In the genomic region with DNA sequence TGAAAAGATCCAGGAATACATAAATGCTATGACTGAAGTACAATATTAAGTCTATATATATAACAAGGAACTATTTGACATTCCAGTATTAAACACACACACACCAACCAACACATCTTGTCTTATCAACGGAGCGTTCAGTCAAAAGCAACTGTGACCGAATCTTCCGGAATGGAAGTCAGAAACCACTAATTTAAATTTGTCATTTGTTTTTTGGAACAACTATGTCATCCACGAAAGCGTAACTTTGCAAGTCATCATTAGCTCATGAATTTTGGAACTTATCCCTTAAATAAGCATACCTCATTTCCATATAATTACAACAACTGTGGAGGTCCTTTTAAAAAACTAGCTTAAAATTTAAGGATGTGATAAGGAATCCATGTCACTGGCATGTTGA, we compare ENCODE assay signal across 16 cellular contexts. TPM values are rescaled to one million over a fixed set of nuclear protein-coding genes. Genes with fewer than 3 reads are reported as not detected.
DNase-seq lines count a peak whose midpoint lies in the region; ATAC-seq and TF ChIP-seq lines count a peak whose summit lies in the region.
"Had no signal": no experiment of that assay in that cellular context is flagged by ENCODE, and none has a peak within 500 bp of the region (broad histone marks: within the 10 kb centered on the region; RNA-seq: fewer than 3 reads in every experiment).

No MANE protein-coding gene starts in this region.

- peaks cover 11% of the 10 kb centered on the region for H3K27me3 Mint-ChIP-seq in activated naive CD8-positive, alpha-beta T cell treated with anti-CD3 and anti-CD28 coated beads, Interleukin-2, amount 50 U/mL, for 24 hours

- H3K4me3 ChIP-seq in heart right ventricle, result peak overlapping the region in 2 of 10 donors; percentile 3 to 19
- no peak overlapping the region for H3K4me3 ChIP-seq in right cardiac atrium (ENCODE audit: low read length)
- H3K4me3 ChIP-seq in cardiac fibroblast (replicated peaks in 1 of 2; ENCODE audit: low read depth in 2 of 2, low read length in 2 of 2), result no peak overlapping the region
- H3K4me3 ChIP-seq in gastroesophageal sphincter, result peak overlapping the region; percentile 19 to 62
- H3K4me3 ChIP-seq in aorta (ENCODE audit: low read length in 2 of 2), result peak overlapping the region; percentile 41 to 100
- no peak overlapping the region for H3K4me3 ChIP-seq in vagina
- H3K4me3 ChIP-seq: K562 had no signal

- WGBS in heart right ventricle, 2 donors, result 66 to 75% methylated on average over 6 of the region's 6 CpGs
- WGBS in right cardiac atrium, result 60% methylated on average over 6 of the region's 6 CpGs
- WGBS in gastroesophageal sphincter (ENCODE audit: low coverage in 1 of 2), 2 donors, result 54 to 64% methylated on average over 6 of the region's 6 CpGs
- 10 to 12% methylated on average over 6 of the region's 6 CpGs for WGBS in aorta, 2 donors

- peaks cover 12% of the 10 kb centered on the region for H3K9me3 Mint-ChIP-seq in activated naive CD8-positive, alpha-beta T cell treated with anti-CD3 and anti-CD28 coated beads, Interleukin-2, amount 50 U/mL, for 24 hours

- intact Hi-C loops in heart right ventricle (cut with DNase I) (loop anchor here in 1 of 10 donors (5.0 to 10.0 kb wide), 2 partner anchors 99 to 301 kb away; no protein-coding TSS in a partner anchor), right cardiac atrium (cut with DNase I) (no loop called here), aorta (cut with DNase I) (loop anchor here (2.0 to 10.0 kb wide), 8 partner anchors 27 to 411 kb away; no protein-coding TSS in a partner anchor), vagina (cut with DNase I) (no loop called here)

- no peak overlapping the region for H3K27ac Mint-ChIP-seq in activated naive CD8-positive, alpha-beta T cell treated with anti-CD3 and anti-CD28 coated beads, Interleukin-2, amount 50 U/mL, for 24 hours

- H3K36me3 Mint-ChIP-seq in activated naive CD8-positive, alpha-beta T cell treated with anti-CD3 and anti-CD28 coated beads, Interleukin-2, amount 50 U/mL, for 24 hours (ENCODE audit: low read depth), result no peaks in the 10 kb centered on the region

- ATAC-seq in heart right ventricle (no peak), right cardiac atrium (no peak), gastroesophageal sphincter (no peak), aorta (ENCODE audit: low FRiP score) (no peak)
- ATAC-seq in activated naive CD8-positive, alpha-beta T cell treated with anti-CD3 and anti-CD28 coated beads, Interleukin-2, amount 50 U/mL, for 24 hours, result no peak
- ATAC-seq: K562 had no signal

- H3K4me3 Mint-ChIP-seq in activated naive CD8-positive, alpha-beta T cell treated with anti-CD3 and anti-CD28 coated beads, Interleukin-2, amount 50 U/mL, for 24 hours, result no peak overlapping the region

- DNase-seq in heart right ventricle (no peak), right cardiac atrium (no peak), cardiac fibroblast (ENCODE audit: low read depth in 2 of 2) (peak; percentile 35 to 57), aorta (no peak), vagina (ENCODE audit: extremely low spot score in 2 of 2) (no peak)
- no peak for DNase-seq in activated naive CD8-positive, alpha-beta T cell treated with anti-CD3 and anti-CD28 coated beads, Interleukin-2, amount 50 U/mL, for 24 hours
- no peak for DNase-seq in central memory CD4-positive, alpha-beta T cell
- DNase-seq: Caco-2, DMS53, HCEC 1CT, NCI-H1048, NCI-H226, NCI-H526 treated with DMSO at 0.1 percent for 48 hours had no signal

- TF ChIP-seq CTCF in heart right ventricle (IDR thresholded peaks at IDR 0.05), result no peak
- TF ChIP-seq CTCF in cardiac fibroblast (IDR thresholded peaks at IDR 0.05; ENCODE audit: low read depth, low read length), result no peak
- no peak for TF ChIP-seq CTCF in gastroesophageal sphincter (IDR thresholded peaks at IDR 0.05)
- no peak for TF ChIP-seq CTCF in vagina (IDR thresholded peaks at IDR 0.05)

- no peaks in the 10 kb centered on the region for H3K4me1 Mint-ChIP-seq in activated naive CD8-positive, alpha-beta T cell treated with anti-CD3 and anti-CD28 coated beads, Interleukin-2, amount 50 U/mL, for 24 hours

- H3K27me3 ChIP-seq in heart right ventricle, result no peaks in the 10 kb centered on the region
- no peaks in the 10 kb centered on the region for H3K27me3 ChIP-seq in right cardiac atrium (ENCODE audit: control insufficient read depth, insufficient read depth)
- no peaks in the 10 kb centered on the region for H3K27me3 ChIP-seq in gastroesophageal sphincter
- H3K27me3 ChIP-seq in aorta (ENCODE audit: control insufficient read depth in 1 of 2, insufficient read depth in 2 of 2, low read length in 1 of 2), result no peaks in the 10 kb centered on the region
- H3K27me3 ChIP-seq in vagina, result no peaks in the 10 kb centered on the region

- H3K27ac ChIP-seq in heart right ventricle, result peak overlapping the region in 6 of 10 donors; percentile 16 to 65 (median 46)
- H3K27ac ChIP-seq in right cardiac atrium (ENCODE audit: low read length), result no peak overlapping the region
- peak overlapping the region; percentile 43 to 82 (median 63) for H3K27ac ChIP-seq in gastroesophageal sphincter
- no peak overlapping the region for H3K27ac ChIP-seq in aorta (ENCODE audit: low read depth in 1 of 2, low read length in 2 of 2)
- H3K27ac ChIP-seq in vagina, result no peak overlapping the region
- H3K27ac ChIP-seq: 22Rv1 had no signal

- H3K36me3 ChIP-seq in heart right ventricle (no peaks in the 10 kb centered on the region), gastroesophageal sphincter (no peaks in the 10 kb centered on the region), aorta (ENCODE audit: control insufficient read depth in 1 of 2, insufficient read depth in 2 of 2, low read length in 1 of 2) (no peaks in the 10 kb centered on the region), vagina (no peaks in the 10 kb centered on the region)

- H3K9me3 ChIP-seq in heart right ventricle (peaks cover 0 to 6% (median 0%) of the 10 kb centered on the region in 11 donors), right cardiac atrium (ENCODE audit: control insufficient read depth, low read length) (no peaks in the 10 kb centered on the region), gastroesophageal sphincter (no peaks in the 10 kb centered on the region), aorta (ENCODE audit: control insufficient read depth, low read length) (no peaks in the 10 kb centered on the region), vagina (no peaks in the 10 kb centered on the region)
- H3K9me3 ChIP-seq: Caco-2 had no signal

- no peak for TF ChIP-seq EP300 in gastroesophageal sphincter (IDR thresholded peaks at IDR 0.05)

- no peak for TF ChIP-seq POLR2A in gastroesophageal sphincter (IDR thresholded peaks at IDR 0.05)
- no peak for TF ChIP-seq POLR2A in vagina (IDR thresholded peaks at IDR 0.05)

- H3K4me1 ChIP-seq in heart right ventricle (peaks cover 0 to 66% (median 35%) of the 10 kb centered on the region in 9 donors), right cardiac atrium (ENCODE audit: control insufficient read depth, insufficient read depth, low read length) (peaks cover 3% of the 10 kb centered on the region), gastroesophageal sphincter (peaks cover 0 to 56% (median 4%) of the 10 kb centered on the region in 3 donors), aorta (ENCODE audit: control insufficient read depth in 1 of 2, insufficient read depth in 2 of 2, low read length in 2 of 2) (peaks cover 7% of the 10 kb centered on the region in 2 donors), vagina (peaks cover 6% of the 10 kb centered on the region)
- H3K4me1 ChIP-seq: Caco-2 had no signal

RNA-seq across cellular contexts. Expression of a gene that starts 5.0 kb away (rescaled TPM):
- total RNA-seq in heart right ventricle (10 to 100 TPM in 3 of 10 donors, 1 to 10 TPM in 7; 3.0 to 24.9 (median 7.2) TPM), right cardiac atrium (1 to 10 TPM; 1.2 to 1.8 (median 1.6) TPM), gastroesophageal sphincter (10 to 100 TPM in 2 of 4 donors, 1 to 10 TPM in 2; 8.1 to 17.9 (median 11.3) TPM), aorta (100 to 1,000 TPM; 108 to 118 TPM), vagina (13.5 TPM)
- polyA plus RNA-seq in heart right ventricle (10 to 100 TPM in 1 of 2 donors, 1 to 10 TPM in 1; 4.5 to 10.5 TPM), right cardiac atrium (0.86 TPM), aorta (10 to 100 TPM; 12.1 to 13.9 TPM)
- total RNA-seq: Caco-2 had no signal

Comparison
In these comparisons a context has a peak if more than half of its experiments do, and no peak if none do; other contexts are left out.
1. H3K27ac ChIP-seq: peak in heart right ventricle (6 of 10) and gastroesophageal sphincter (4 of 4); none in right cardiac atrium (single experiment), aorta (0 of 2) and vagina (single experiment).
2. DNase-seq: peak in cardiac fibroblast (2 of 2); none in heart right ventricle (0 of 2), right cardiac atrium (0 of 3), aorta (0 of 2), activated naive CD8-positive, alpha-beta T cell treated with anti-CD3 and anti-CD28 coated beads, Interleukin-2, amount 50 U/mL, for 24 hours (single experiment), central memory CD4-positive, alpha-beta T cell (single experiment) and vagina (0 of 2).
3. H3K4me3 ChIP-seq: peak in gastroesophageal sphincter (2 of 2) and aorta (2 of 2); none in right cardiac atrium (single experiment), cardiac fibroblast (0 of 2) and vagina (0 of 2).
4. intact Hi-C loops: an anchor here in aorta (2.0 to 10.0 kb wide); none called in right cardiac atrium and vagina.